8 cellular contexts compared by ENCODE assay signal in the genomic region with DNA sequence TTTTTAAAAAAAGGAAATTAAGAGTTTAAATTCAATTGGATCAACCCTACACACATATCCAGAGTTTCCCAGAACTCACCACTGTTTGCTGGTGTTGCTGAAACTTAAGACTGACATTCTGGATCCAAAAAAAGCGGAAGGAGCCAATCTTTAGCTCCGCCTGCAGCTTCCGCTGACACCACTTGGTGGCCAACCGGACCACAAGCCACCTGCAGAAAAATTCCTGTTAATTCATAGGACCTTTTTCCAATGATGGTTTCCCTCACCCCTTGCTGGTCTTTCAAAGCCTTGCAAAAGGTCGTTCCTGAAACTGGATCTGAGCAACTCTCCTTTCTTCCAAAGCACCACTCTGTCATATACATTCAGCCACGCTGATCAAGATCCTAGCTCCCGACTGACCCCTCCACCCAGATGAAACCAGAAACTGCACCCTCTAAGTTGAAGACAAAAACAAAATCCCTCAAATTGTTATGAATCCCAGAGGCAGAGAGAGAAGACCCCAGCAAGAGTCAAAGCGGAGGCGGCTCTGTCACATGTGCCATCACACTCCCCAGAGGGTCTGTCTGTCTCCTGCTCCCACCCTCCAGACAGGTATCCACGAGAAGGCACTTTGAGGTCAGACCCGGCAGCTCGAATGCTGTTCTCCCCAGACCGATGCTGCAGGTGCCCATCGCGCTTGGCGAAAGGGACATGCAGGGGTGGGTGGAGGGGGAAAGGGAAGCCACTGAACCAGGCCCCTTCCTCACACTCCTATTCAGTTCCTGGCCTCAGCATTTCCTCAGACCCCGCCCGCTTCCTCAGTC. TPM values are rescaled to one million over a fixed set of nuclear protein-coding genes. Genes with fewer than 3 reads are reported as not detected.
DNase-seq lines count a peak whose midpoint lies in the region; ATAC-seq and TF ChIP-seq lines count a peak whose summit lies in the region.

No MANE protein-coding gene starts in this region.

- POLR2A ChIA-PET in HEK293 (lab: Yijun Ruan, JAX) = interaction anchor here (0.7 to 5.1 kb wide), 26 partner anchors 9 to 308 kb away, joined by 3 to 56 read pairs (median 4); a partner anchor contains a TSS
- POLR2A ChIA-PET in naive thymus-derived CD8-positive, alpha-beta T cell (lab: Charles Lee) = interaction anchor here (0.8 to 3.7 kb wide), 12 partner anchors 17 to 309 kb away, joined by 3 to 62 read pairs (median 15); a partner anchor contains a TSS

- no peaks in the 10 kb centered on the region for H3K27me3 Mint-ChIP-seq in activated T-cell treated with anti-CD3 and anti-CD28 coated beads, Interleukin-2, amount 50 U/mL, for 24 hours
- no peaks in the 10 kb centered on the region for H3K27me3 Mint-ChIP-seq in naive thymus-derived CD8-positive, alpha-beta T cell

- H3K36me3 ChIP-seq in HEK293 (ENCODE audit: control insufficient read depth in 2 of 2, insufficient read depth in 1 of 2, low read length in 2 of 2) = peaks cover 49 to 59% of the 10 kb centered on the region in 2 experiments

- peak overlapping the region; percentile 94 for H3K4me3 Mint-ChIP-seq in activated T-cell treated with anti-CD3 and anti-CD28 coated beads, Interleukin-2, amount 50 U/mL, for 24 hours
- H3K4me3 Mint-ChIP-seq in naive thymus-derived CD8-positive, alpha-beta T cell = peak overlapping the region; percentile 90 to 98 (median 92)

- H3K9me3 Mint-ChIP-seq in activated T-cell treated with anti-CD3 and anti-CD28 coated beads, Interleukin-2, amount 50 U/mL, for 24 hours = no peaks in the 10 kb centered on the region
- no peaks in the 10 kb centered on the region for H3K9me3 Mint-ChIP-seq in naive thymus-derived CD8-positive, alpha-beta T cell

- peak overlapping the region; percentile 70 for H3K4me3 ChIP-seq in HEK293 (ENCODE audit: low read depth, low read length)
- peak overlapping the region; percentile 75 for H3K4me3 ChIP-seq in fibroblast of pulmonary artery (replicated peaks; ENCODE audit: low read depth, low read length)

- H3K27ac ChIP-seq in HEK293 (ENCODE audit: extremely low read depth, low read depth, low read length) = peak overlapping the region; percentile 55

- DNase-seq in NCI-H1417 (lab: John Stamatoyannopoulos, UW) (peak; percentile 35 to 66 (median 37)), NCI-H1417 treated with DMSO at 0.1 percent for 48 hours (lab: John Stamatoyannopoulos, UW) (no peak), NCI-H526 treated with DMSO at 0.1 percent for 48 hours (lab: John Stamatoyannopoulos, UW) (peak; percentile 56), fibroblast of pulmonary artery (ENCODE audit: low read depth) (peak; percentile 64)
- DNase-seq in activated T-cell treated with anti-CD3 and anti-CD28 coated beads, Interleukin-2, amount 50 U/mL, for 24 hours = peak; percentile 61
- peak in 5 of 10 donors; percentile 5 to 12 (median 9) for DNase-seq in naive thymus-derived CD8-positive, alpha-beta T cell

- CTCF ChIA-PET in HEK293 (lab: Yijun Ruan, JAX) = interaction anchor here (0.6 to 3.6 kb wide), 33 partner anchors 9 to 481 kb away, joined by 3 to 42 read pairs (median 4); a partner anchor contains a TSS

- peaks cover 78% of the 10 kb centered on the region for H3K36me3 Mint-ChIP-seq in activated T-cell treated with anti-CD3 and anti-CD28 coated beads, Interleukin-2, amount 50 U/mL, for 24 hours (ENCODE audit: low read depth)
- H3K36me3 Mint-ChIP-seq in naive thymus-derived CD8-positive, alpha-beta T cell = peaks cover 0 to 55% (median 8%) of the 10 kb centered on the region in 3 donors

- TF ChIP-seq CTCF in HEK293 (tag by site-specific recombination; IDR thresholded peaks at IDR 0.05) (peak; percentile 57), fibroblast of pulmonary artery (IDR thresholded peaks at IDR 0.05; ENCODE audit: low read length, missing control alignments) (peak; percentile 46)

- H3K9me3 ChIP-seq in HEK293 (ENCODE audit: control insufficient read depth, insufficient read depth, low read depth, low read length) = no peaks in the 10 kb centered on the region

- peaks cover 49% of the 10 kb centered on the region for H3K4me1 Mint-ChIP-seq in activated T-cell treated with anti-CD3 and anti-CD28 coated beads, Interleukin-2, amount 50 U/mL, for 24 hours (ENCODE audit: low read depth)
- H3K4me1 Mint-ChIP-seq in naive thymus-derived CD8-positive, alpha-beta T cell = peaks cover 18 to 56% (median 43%) of the 10 kb centered on the region in 4 donors

- H3K27ac Mint-ChIP-seq in activated T-cell treated with anti-CD3 and anti-CD28 coated beads, Interleukin-2, amount 50 U/mL, for 24 hours = peak overlapping the region; percentile 90
- H3K27ac Mint-ChIP-seq in naive thymus-derived CD8-positive, alpha-beta T cell = peak overlapping the region; percentile 89 to 96 (median 94)

- H3K4me1 ChIP-seq in HEK293 (ENCODE audit: control insufficient read depth, insufficient read depth, low read length) = peaks cover 5% of the 10 kb centered on the region

- peak in 1 of 2 donors; percentile 1 for ATAC-seq in naive thymus-derived CD8-positive, alpha-beta T cell
- ATAC-seq in HG02981 (IDR thresholded peaks at IDR 0.05; ENCODE audit: unreplicated experiment) = no peak

TF ChIP-seq in HEK293, 187 proteins besides CTCF, POLR2A, EP300 and RAD21 (continues in another document):
- no peak for TF ChIP-seq YY1 (tag by site-specific recombination; IDR thresholded peaks at IDR 0.05)
- no peak for TF ChIP-seq ZNF596 (tag by site-specific recombination; IDR thresholded peaks at IDR 0.05)
- no peak for TF ChIP-seq ZNF19 (tag by site-specific recombination; IDR thresholded peaks at IDR 0.05; ENCODE audit: low read depth)
- peak; percentile 87 for TF ChIP-seq ZNF335 (tag by site-specific recombination; conservative IDR thresholded peaks at IDR 0.05)
- TF ChIP-seq ZXDB (tag by site-specific recombination; IDR thresholded peaks at IDR 0.05) = no peak
- no peak for TF ChIP-seq OVOL3 (tag by site-specific recombination; IDR thresholded peaks at IDR 0.05)
- no peak for TF ChIP-seq ZNF843 (tag by site-specific recombination; IDR thresholded peaks at IDR 0.05)
- no peak for TF ChIP-seq HOXC10 (CRISPR knock-in tag; IDR thresholded peaks at IDR 0.05)
- TF ChIP-seq, protein P1, sequence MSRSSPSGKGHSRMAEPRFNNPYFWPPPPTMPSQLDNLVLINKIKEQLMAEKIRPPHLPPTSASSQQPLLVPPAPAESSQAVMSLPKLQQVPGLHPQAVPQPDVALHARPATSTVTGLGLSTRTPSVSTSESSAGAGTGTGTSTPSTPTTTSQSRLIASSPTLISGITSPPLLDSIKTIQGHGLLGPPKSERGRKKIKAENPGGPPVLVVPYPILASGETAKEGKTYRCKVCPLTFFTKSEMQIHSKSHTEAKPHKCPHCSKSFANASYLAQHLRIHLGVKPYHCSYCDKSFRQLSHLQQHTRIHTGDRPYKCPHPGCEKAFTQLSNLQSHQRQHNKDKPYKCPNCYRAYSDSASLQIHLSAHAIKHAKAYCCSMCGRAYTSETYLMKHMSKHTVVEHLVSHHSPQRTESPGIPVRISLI (tag by site-specific recombination; IDR thresholded peaks at IDR 0.05) = no peak
- TF ChIP-seq ZNF174 (tag by site-specific recombination; IDR thresholded peaks at IDR 0.05) = no peak
- TF ChIP-seq, protein P2, sequence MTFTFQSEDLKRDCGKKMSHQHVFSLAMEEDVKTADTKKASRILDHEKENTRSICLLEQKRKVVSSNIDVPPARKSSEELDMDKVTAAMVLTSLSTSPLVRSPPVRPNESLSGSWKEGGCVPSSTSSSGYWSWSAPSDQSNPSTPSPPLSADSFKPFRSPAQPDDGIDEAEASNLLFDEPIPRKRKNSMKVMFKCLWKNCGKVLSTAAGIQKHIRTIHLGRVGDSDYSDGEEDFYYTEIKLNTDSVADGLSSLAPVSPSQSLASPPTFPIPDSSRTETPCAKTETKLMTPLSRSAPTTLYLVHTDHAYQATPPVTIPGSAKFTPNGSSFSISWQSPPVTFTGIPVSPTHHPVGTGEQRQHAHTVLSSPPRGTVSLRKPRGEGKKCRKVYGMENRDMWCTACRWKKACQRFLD (tag by site-specific recombination; IDR thresholded peaks at IDR 0.05) = no peak

RNA-seq across cellular contexts. Expression of a gene that starts 0.8 kb away (rescaled TPM):
- total RNA-seq in naive thymus-derived CD8-positive, alpha-beta T cell = 100 to 1,000 TPM; 137 to 149 TPM
- polyA plus RNA-seq in naive thymus-derived CD8-positive, alpha-beta T cell = 10 to 100 TPM; 36.0 to 51.7 (median 36.1) TPM

RNA-seq across cellular contexts. Expression of a gene that starts 17.5 kb away (rescaled TPM):
- 10 to 100 TPM; 38.4 to 40.0 TPM for total RNA-seq in naive thymus-derived CD8-positive, alpha-beta T cell
- polyA plus RNA-seq in naive thymus-derived CD8-positive, alpha-beta T cell = 10 to 100 TPM; 55.8 to 76.3 (median 59.0) TPM

RNA-seq across cellular contexts. Expression of a gene that starts 17.8 kb away (rescaled TPM):
- 100 to 1,000 TPM in 1 of 2 experiments, 10 to 100 TPM in 1; 88.1 to 105 TPM for total RNA-seq in naive thymus-derived CD8-positive, alpha-beta T cell
- 10 to 100 TPM in 1 of 3 donors, 1 to 10 TPM in 2; 7.4 to 22.0 (median 10.0) TPM for polyA plus RNA-seq in naive thymus-derived CD8-positive, alpha-beta T cell

RNA-seq across cellular contexts. Expression of a gene that starts 30.2 kb away (rescaled TPM):
- total RNA-seq in naive thymus-derived CD8-positive, alpha-beta T cell = 10 to 100 TPM; 27.3 to 28.9 TPM
- under 1 TPM; 0.11 to 0.75 (median 0.24) TPM for polyA plus RNA-seq in naive thymus-derived CD8-positive, alpha-beta T cell

RNA-seq across cellular contexts. Expression of a gene that starts 45.4 kb away (rescaled TPM):
- 10 to 100 TPM; 10.6 to 11.2 TPM for total RNA-seq in naive thymus-derived CD8-positive, alpha-beta T cell
- polyA plus RNA-seq in naive thymus-derived CD8-positive, alpha-beta T cell = 1 to 10 TPM in 1 of 3 donors, under 1 TPM in 2; 0.40 to 2.7 (median 0.81) TPM
